1 cellular context compared by ENCODE assay signal in genomic region chr12:87782838-87783237, GRCh38.
TF ChIP-seq lines count a peak whose summit lies in the region.

No MANE protein-coding gene starts in this region.

TF ChIP-seq in SK-N-SH, 30 proteins besides CTCF, POLR2A, EP300 and RAD21:
- no peak for TF ChIP-seq FOSL2 (IDR thresholded peaks at IDR 0.05; ENCODE audit: borderline replicate concordance, low read depth)
- no peak for TF ChIP-seq PBX3 (IDR thresholded peaks at IDR 0.05)
- no peak for TF ChIP-seq MEF2A (IDR thresholded peaks at IDR 0.05; ENCODE audit: borderline replicate concordance, low read depth)
- TF ChIP-seq MXI1 (IDR thresholded peaks at IDR 0.05; ENCODE audit: low read depth, low read length): no peak
- no peak for TF ChIP-seq FOXM1 (IDR thresholded peaks at IDR 0.05; ENCODE audit: low read depth)
- TF ChIP-seq TAF1 (IDR thresholded peaks at IDR 0.05; ENCODE audit: borderline replicate concordance, low read depth, low read length): no peak
